In the genomic region with DNA sequence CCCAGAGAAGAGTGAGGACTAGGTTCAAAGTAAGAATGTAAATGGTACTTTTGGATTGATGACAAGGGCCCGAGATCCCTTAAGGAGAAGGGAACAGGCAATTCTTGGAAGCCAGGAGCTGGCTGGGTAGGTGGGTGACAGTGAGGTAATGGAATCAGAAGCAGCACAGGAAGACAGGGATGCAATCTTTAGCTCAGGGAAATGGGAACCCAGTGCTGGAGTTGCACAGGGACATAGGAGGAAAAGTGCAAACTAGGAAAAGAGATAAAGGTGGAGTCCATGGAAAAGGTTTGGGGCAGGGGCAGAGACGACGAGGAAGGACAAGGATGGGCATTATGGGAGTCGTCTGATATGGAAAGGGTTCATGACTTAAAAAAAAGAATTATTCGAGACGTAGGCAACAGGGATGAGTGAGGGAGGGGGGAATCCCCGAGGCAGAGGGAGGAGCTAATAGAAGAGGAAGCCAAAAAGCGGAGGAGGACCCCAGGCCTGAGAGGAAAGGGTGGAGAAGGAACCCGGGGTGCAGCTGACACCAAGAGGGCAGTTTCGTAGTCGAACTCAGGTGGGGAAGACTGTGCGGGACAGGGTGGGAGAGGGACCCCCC, we compare ENCODE assay signal across 8 cellular contexts. TPM values are rescaled to one million over a fixed set of nuclear protein-coding genes. Genes with fewer than 3 reads are reported as not detected.
DNase-seq lines count a peak whose midpoint lies in the region; ATAC-seq and TF ChIP-seq lines count a peak whose summit lies in the region.

No MANE protein-coding gene starts in this region.

- H3K4me3 ChIP-seq in choroid plexus epithelial cell (ENCODE audit: low read depth, low read length), result peak overlapping the region; percentile 73

- peaks cover 27% of the 10 kb centered on the region for H3K36me3 Mint-ChIP-seq in T-helper 2 cell treated with Interferon-gamma antibody and Interleukin-4, amounts not matched to agents 5 μg/mL and 100 μg/mL, for 36 hours (ENCODE audit: low read depth)

- H3K27me3 Mint-ChIP-seq in T-helper 2 cell treated with Interferon-gamma antibody and Interleukin-4, amounts not matched to agents 5 μg/mL and 100 μg/mL, for 36 hours (ENCODE audit: low read depth), result no peaks in the 10 kb centered on the region

- peak overlapping the region; percentile 94 for H3K27ac Mint-ChIP-seq in T-helper 2 cell treated with Interferon-gamma antibody and Interleukin-4, amounts not matched to agents 5 μg/mL and 100 μg/mL, for 36 hours

- TF ChIP-seq CTCF in choroid plexus epithelial cell (conservative IDR thresholded peaks at IDR 0.05; ENCODE audit: low read depth, low read length), result no peak

- peak overlapping the region; percentile 98 for H3K4me3 Mint-ChIP-seq in T-helper 2 cell treated with Interferon-gamma antibody and Interleukin-4, amounts not matched to agents 5 μg/mL and 100 μg/mL, for 36 hours

- H3K4me1 Mint-ChIP-seq in T-helper 2 cell treated with Interferon-gamma antibody and Interleukin-4, amounts not matched to agents 5 μg/mL and 100 μg/mL, for 36 hours (ENCODE audit: low read depth), result peaks cover 35% of the 10 kb centered on the region

- peak; percentile 98 for DNase-seq in DMS 273 treated with DMSO at 0.1 percent for 48 hours (lab: John Stamatoyannopoulos, UW)
- DNase-seq in HT1080 (ENCODE audit: low read depth), result peak; percentile 13
- DNase-seq in T-helper 2 cell treated with Interferon-gamma antibody and Interleukin-4, amounts not matched to agents 5 μg/mL and 100 μg/mL, for 36 hours (ENCODE audit: low spot score), result peak; percentile 54
- peak; percentile 61 for DNase-seq in choroid plexus epithelial cell (ENCODE audit: low read depth)
- no peak for DNase-seq in left lobe of liver (ENCODE audit: low spot score)
- DNase-seq in stimulated activated CD4-positive, alpha-beta T cell treated with anti-CD3 and anti-CD28 coated beads, Interleukin-4, amount 100 ng/mL, for 1 hour, result peak; percentile 57
- no peak for DNase-seq in NCI-H510A (lab: John Stamatoyannopoulos, UW)

- H3K9me3 Mint-ChIP-seq in T-helper 2 cell treated with Interferon-gamma antibody and Interleukin-4, amounts not matched to agents 5 μg/mL and 100 μg/mL, for 36 hours, result no peaks in the 10 kb centered on the region

- ATAC-seq in GM19452 (IDR thresholded peaks at IDR 0.05; ENCODE audit: unreplicated experiment) (peak; percentile 48), left lobe of liver (peak; percentile 55)

RNA-seq across cellular contexts. Expression of a gene that starts 0.5 kb away (rescaled TPM):
- total RNA-seq in HT1080 (2014; rRNA removed; shearing (Covaris generic)), result 37.8 and 50.0 TPM in 2 replicates
- 41.4 and 41.5 TPM in 2 replicates for polyA plus RNA-seq in HT1080 (2015; cell fraction: cytosol; rRNA removed)
- 46.0 and 51.6 TPM in 2 replicates for polyA plus RNA-seq in HT1080 (2015; cell fraction: nucleus; rRNA removed)
- 21.2 TPM for total RNA-seq in left lobe of liver

RNA-seq across cellular contexts. Expression of a gene that starts 20.3 kb away (rescaled TPM):
- 34.8 and 46.4 TPM in 2 replicates for total RNA-seq in HT1080 (2014; rRNA removed; shearing (Covaris generic))
- 26.4 and 32.7 TPM in 2 replicates for polyA plus RNA-seq in HT1080 (2015; cell fraction: cytosol; rRNA removed)
- polyA plus RNA-seq in HT1080 (2015; cell fraction: nucleus; rRNA removed), result 59.0 and 61.3 TPM in 2 replicates
- 12.2 TPM for total RNA-seq in left lobe of liver

RNA-seq across cellular contexts. Expression of a gene that starts 44.6 kb away (rescaled TPM):
- 17.6 and 22.2 TPM in 2 replicates for total RNA-seq in HT1080 (2014; rRNA removed; shearing (Covaris generic))
- polyA plus RNA-seq in HT1080 (2015; cell fraction: cytosol; rRNA removed), result 12.8 and 15.2 TPM in 2 replicates
- polyA plus RNA-seq in HT1080 (2015; cell fraction: nucleus; rRNA removed), result 24.1 and 26.4 TPM in 2 replicates
- total RNA-seq in left lobe of liver, result 13.6 TPM

RNA-seq across cellular contexts. Expression of a gene that starts 45.8 kb away (rescaled TPM):
- total RNA-seq in HT1080 (2014; rRNA removed; shearing (Covaris generic)), result not detected in 2 replicates
- polyA plus RNA-seq in HT1080 (2015; cell fraction: cytosol; rRNA removed), result not detected in 2 replicates
- not detected in 2 replicates for polyA plus RNA-seq in HT1080 (2015; cell fraction: nucleus; rRNA removed)
- 408 TPM for total RNA-seq in left lobe of liver

Comparison
In these comparisons a context has a peak if more than half of its experiments do, and no peak if none do; other contexts are left out.
1. DNase-seq: peak in DMS 273 treated with DMSO at 0.1 percent for 48 hours (single experiment), HT1080 (single experiment), T-helper 2 cell treated with Interferon-gamma antibody and Interleukin-4, amounts not matched to agents 5 μg/mL and 100 μg/mL, for 36 hours (single experiment), choroid plexus epithelial cell (single experiment) and stimulated activated CD4-positive, alpha-beta T cell treated with anti-CD3 and anti-CD28 coated beads, Interleukin-4, amount 100 ng/mL, for 1 hour (single experiment); none in left lobe of liver (single experiment) and NCI-H510A (single experiment).